Comparison of ENCODE assay signal across 1 cellular context in the genomic region with DNA sequence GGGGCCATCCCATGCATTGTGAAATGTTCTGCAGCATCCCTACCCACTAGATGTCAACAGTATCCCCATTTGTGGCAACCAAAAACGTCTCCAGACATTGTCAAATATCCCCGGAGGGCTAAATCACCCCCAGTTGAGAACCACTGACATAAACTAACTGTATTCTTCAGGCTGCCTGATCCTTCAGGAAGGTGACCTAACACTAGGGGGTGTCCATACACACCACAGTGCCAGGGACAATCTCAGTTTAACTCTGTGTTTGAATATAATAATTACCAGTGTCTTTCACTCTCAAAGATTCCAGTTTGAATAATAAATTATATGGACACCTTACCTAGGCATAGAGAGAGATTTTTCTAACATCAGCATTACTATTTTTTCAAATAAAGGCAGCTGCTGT.
TF ChIP-seq lines count a peak whose summit lies in the region.

No MANE protein-coding gene starts in this region.

TF ChIP-seq in IMR-90, 13 proteins besides CTCF, POLR2A, EP300 and RAD21:
- no peak for TF ChIP-seq RCOR1 (IDR thresholded peaks at IDR 0.05; ENCODE audit: insufficient replicate concordance, low read length)
